ENCODE assay signal across 1 cellular context in the genomic region with DNA sequence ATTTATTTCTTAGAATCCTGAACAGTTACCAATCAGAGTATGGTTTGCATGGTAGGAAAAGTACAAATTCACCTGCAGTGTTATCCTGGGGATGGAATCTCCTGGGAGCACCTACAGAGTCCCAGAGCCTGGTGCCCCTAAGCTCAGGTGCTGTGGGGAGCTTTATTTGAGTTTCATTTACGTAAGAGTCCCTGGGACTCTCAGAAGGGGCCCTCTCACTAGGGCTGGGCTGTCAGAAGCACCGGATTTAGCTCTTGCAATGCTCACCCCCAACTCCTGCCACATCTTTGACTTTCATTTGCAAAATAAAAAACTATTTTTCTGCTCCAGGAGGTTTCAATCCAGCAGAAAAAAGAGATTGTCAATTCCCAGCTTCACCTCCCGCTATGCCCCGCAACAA.
TF ChIP-seq lines count a peak whose summit lies in the region.

No MANE protein-coding gene starts in this region.

TF ChIP-seq in GM23338, 12 proteins besides CTCF, POLR2A, EP300 and RAD21 (continued from another document):
- TF ChIP-seq, protein P1, sequence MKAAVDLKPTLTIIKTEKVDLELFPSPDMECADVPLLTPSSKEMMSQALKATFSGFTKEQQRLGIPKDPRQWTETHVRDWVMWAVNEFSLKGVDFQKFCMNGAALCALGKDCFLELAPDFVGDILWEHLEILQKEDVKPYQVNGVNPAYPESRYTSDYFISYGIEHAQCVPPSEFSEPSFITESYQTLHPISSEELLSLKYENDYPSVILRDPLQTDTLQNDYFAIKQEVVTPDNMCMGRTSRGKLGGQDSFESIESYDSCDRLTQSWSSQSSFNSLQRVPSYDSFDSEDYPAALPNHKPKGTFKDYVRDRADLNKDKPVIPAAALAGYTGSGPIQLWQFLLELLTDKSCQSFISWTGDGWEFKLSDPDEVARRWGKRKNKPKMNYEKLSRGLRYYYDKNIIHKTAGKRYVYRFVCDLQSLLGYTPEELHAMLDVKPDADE (IDR thresholded peaks at IDR 0.05) = no peak
- no peak for TF ChIP-seq EZH2 (IDR thresholded peaks at IDR 0.05; ENCODE audit: low read depth, unreplicated experiment)
- TF ChIP-seq POLR2AphosphoS5 (IDR thresholded peaks at IDR 0.05; ENCODE audit: low read depth) = no peak
TF ChIP-seq in GM23338: peak in this region for 0.
